ENCODE assay signal across 15 cellular contexts in genomic region chr7:15937571-15937970, GRCh38.
DNase-seq lines count a peak whose midpoint lies in the region; ATAC-seq and TF ChIP-seq lines count a peak whose summit lies in the region.
"Had no signal": no experiment of that assay in that cellular context is flagged by ENCODE, and none has a peak within 500 bp of the region (broad histone marks: within the 10 kb centered on the region; RNA-seq: fewer than 3 reads in every experiment).

No MANE protein-coding gene starts in this region.

- H3K36me3 ChIP-seq in mesendoderm (ENCODE audit: control insufficient read depth, insufficient read depth, low read length): no peaks in the 10 kb centered on the region

- H2AK5ac ChIP-seq in mesendoderm (ENCODE audit: low read length): no peak overlapping the region

- no peak for ATAC-seq in HG03521 (IDR thresholded peaks at IDR 0.05; ENCODE audit: unreplicated experiment)

- TF ChIP-seq CTCF in choroid plexus epithelial cell (conservative IDR thresholded peaks at IDR 0.05; ENCODE audit: low read depth, low read length): no peak

- H3K4me1 ChIP-seq in mesendoderm (ENCODE audit: control insufficient read depth, low read depth, low read length): no peaks in the 10 kb centered on the region

- H3K27ac ChIP-seq in mesendoderm (ENCODE audit: low read depth, low read length): no peak overlapping the region

- H3K4me3 ChIP-seq in choroid plexus epithelial cell (ENCODE audit: low read depth, low read length) (no peak overlapping the region), mesendoderm (ENCODE audit: low read length) (no peak overlapping the region)

- H4K5ac ChIP-seq in mesendoderm (ENCODE audit: low read length): no peak overlapping the region

- no peak overlapping the region for H3K9ac ChIP-seq in mesendoderm (ENCODE audit: low read length)

- no peak overlapping the region for H2BK5ac ChIP-seq in mesendoderm (ENCODE audit: low read length)

- H4K8ac ChIP-seq in mesendoderm (ENCODE audit: low read depth, low read length): no peak overlapping the region

- no peaks in the 10 kb centered on the region for H3K27me3 ChIP-seq in mesendoderm (ENCODE audit: insufficient read depth, low read length, poor library complexity)

- no peaks in the 10 kb centered on the region for H3K79me1 ChIP-seq in mesendoderm (ENCODE audit: low read length)

- H3K4me2 ChIP-seq in mesendoderm (ENCODE audit: low read length): no peak overlapping the region

- H3K18ac ChIP-seq in mesendoderm (ENCODE audit: low read length): no peak overlapping the region

- DNase-seq in NCI-H226: peak; percentile 76
- DNase-seq in choroid plexus epithelial cell (ENCODE audit: low read depth): peak; percentile 31
- peak; percentile 8 for DNase-seq in mesendoderm
- DNase-seq in NCI-H2227 treated with DMSO at 0.1 percent for 48 hours (lab: John Stamatoyannopoulos, UW): no peak
- no peak for DNase-seq in NCI-H1092 (lab: John Stamatoyannopoulos, UW)
- DNase-seq in T-helper 9 cell: no peak
- DNase-seq: C1 segment of cervical spinal cord; Calu3; CD4-positive, alpha-beta T cell; DMS 273 treated with DMSO at 0.1 percent for 48 hours; DMS79; GDM1; HCEC 1CT; HFFc6 had no signal

- H3K79me2 ChIP-seq in mesendoderm (ENCODE audit: control insufficient read depth, insufficient read depth, low read length): no peaks in the 10 kb centered on the region

- H3K4ac ChIP-seq in mesendoderm (ENCODE audit: low read depth, low read length): no peak overlapping the region

- H2BK15ac ChIP-seq in mesendoderm (replicated peaks; ENCODE audit: low read depth): no peak overlapping the region

- no peak overlapping the region for H3K56ac ChIP-seq in mesendoderm (ENCODE audit: low read length)

- no peak overlapping the region for H2BK120ac ChIP-seq in mesendoderm (ENCODE audit: low read depth, low read length)

- no peak overlapping the region for H3K23ac ChIP-seq in mesendoderm (ENCODE audit: low read length)

Comparison
In these comparisons a context has a peak if more than half of its experiments do, and no peak if none do; other contexts are left out.
1. DNase-seq: peak in NCI-H226 (single experiment), choroid plexus epithelial cell (single experiment) and mesendoderm (single experiment); none in NCI-H2227 treated with DMSO at 0.1 percent for 48 hours (single experiment), NCI-H1092 (single experiment) and T-helper 9 cell (single experiment).